13 cellular contexts compared by ENCODE assay signal in the genomic region with DNA sequence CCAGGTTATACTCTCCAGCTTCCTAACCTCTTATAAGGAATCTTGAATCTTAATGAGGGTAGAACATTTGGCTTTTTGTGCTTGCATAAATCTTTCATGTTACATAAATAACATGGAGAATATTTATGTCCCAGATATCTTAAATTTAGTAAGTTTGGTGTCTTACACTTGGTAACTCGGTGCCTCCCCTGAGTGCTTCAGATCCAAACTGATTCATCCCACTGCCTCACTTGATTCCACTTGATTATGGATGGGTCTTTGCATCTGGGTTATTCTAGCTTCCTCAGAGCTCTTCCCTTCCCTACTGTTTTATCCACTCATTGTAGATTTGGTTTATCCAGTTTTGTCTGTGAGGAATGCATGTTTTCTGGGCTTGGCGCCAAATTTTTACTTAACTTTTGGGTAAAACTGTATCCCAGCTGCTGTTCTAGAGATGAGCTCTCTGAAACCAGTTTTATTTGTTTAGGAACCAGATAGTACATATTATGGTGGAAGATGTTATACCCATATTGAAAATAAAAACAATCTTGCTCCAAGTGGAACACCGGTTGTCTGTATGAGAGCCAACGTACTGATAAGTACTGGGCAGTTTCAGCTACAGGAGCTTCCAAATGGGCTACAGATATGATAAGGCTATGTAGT. TPM values are rescaled to one million over a fixed set of nuclear protein-coding genes. Genes with fewer than 3 reads are reported as not detected.
DNase-seq lines count a peak whose midpoint lies in the region; ATAC-seq and TF ChIP-seq lines count a peak whose summit lies in the region.
"Had no signal": no experiment of that assay in that cellular context is flagged by ENCODE, and none has a peak within 500 bp of the region (broad histone marks: within the 10 kb centered on the region; RNA-seq: fewer than 3 reads in every experiment).

No MANE protein-coding gene starts in this region.

- ATAC-seq in upper lobe of right lung = no peak

- no peaks in the 10 kb centered on the region for H3K36me3 ChIP-seq in MG63
- H3K36me3 ChIP-seq in right atrium auricular region = peaks cover 7% of the 10 kb centered on the region
- peaks cover 20% of the 10 kb centered on the region for H3K36me3 ChIP-seq in upper lobe of right lung

- no peak overlapping the region for H3K4me3 ChIP-seq in MG63
- no peak overlapping the region for H3K4me3 ChIP-seq in right atrium auricular region
- no peak overlapping the region for H3K4me3 ChIP-seq in upper lobe of right lung
- H3K4me3 ChIP-seq: lung had no signal

- H3K27me3 ChIP-seq in MG63 = no peaks in the 10 kb centered on the region
- no peaks in the 10 kb centered on the region for H3K27me3 ChIP-seq in right atrium auricular region
- no peaks in the 10 kb centered on the region for H3K27me3 ChIP-seq in upper lobe of right lung

- H3K9me3 ChIP-seq in MG63 (no peaks in the 10 kb centered on the region), right atrium auricular region (no peaks in the 10 kb centered on the region), upper lobe of right lung (no peaks in the 10 kb centered on the region)

- TF ChIP-seq CTCF in right atrium auricular region (IDR thresholded peaks at IDR 0.05) (no peak), upper lobe of right lung (IDR thresholded peaks at IDR 0.05) (no peak)

- no peak overlapping the region for H3K27ac ChIP-seq in right atrium auricular region
- H3K27ac ChIP-seq in upper lobe of right lung = no peak overlapping the region
- H3K27ac ChIP-seq: C4-2B had no signal

- peaks cover 0 to 25% of the 10 kb centered on the region in 2 donors for H3K4me1 ChIP-seq in right atrium auricular region
- peaks cover 5% of the 10 kb centered on the region for H3K4me1 ChIP-seq in upper lobe of right lung

- peak; percentile 53 for DNase-seq in AG08395 (ENCODE audit: low spot score)
- DNase-seq in MG63 = peak; percentile 26
- DNase-seq in astrocyte of the hippocampus (ENCODE audit: low read depth, low spot score) = peak; percentile 57
- peak; percentile 60 for DNase-seq in right atrium auricular region (ENCODE audit: low spot score)
- no peak for DNase-seq in SK-N-DZ (ENCODE audit: low spot score)
- DNase-seq in NK-92 treated with Interleukin-12 subunit alpha and Interleukin-12 subunit beta, amount 100 ng/mL, for 24 hours (lab: John Stamatoyannopoulos, UW) = no peak
- no peak for DNase-seq in 8988T
- no peak for DNase-seq in upper lobe of right lung
- DNase-seq: activated naive CD4-positive, alpha-beta T cell treated with anti-CD3 and anti-CD28 coated beads, Interleukin-2, amount 50 U/mL, for 16 hours; NCI-H1436; SHP77 had no signal

- intact Hi-C loops in upper lobe of right lung (cut with DNase I) = no loop called here

RNA-seq across cellular contexts. Expression of gene RAD54L2, which starts 20.9 kb away (rescaled TPM):
- 5.3 and 5.9 TPM in 2 replicates for total RNA-seq in MG63 (2014; rRNA removed; shearing (Covaris generic); ENCODE audit: low replicate concordance)
- total RNA-seq in right atrium auricular region (10 to 100 TPM in 1 of 2 donors, 1 to 10 TPM in 1; 7.8 to 10.8 TPM), upper lobe of right lung (27.9 TPM)
- 5.5 TPM in 2 replicates for polyA plus RNA-seq in SK-N-DZ (2014; cell fraction: cytosol; rRNA removed)
- polyA plus RNA-seq in SK-N-DZ (2014; cell fraction: nucleus; rRNA removed) = 6.4 and 7.1 TPM in 2 replicates

RNA-seq across cellular contexts. Expression of gene DCAF1, which starts 59.6 kb away (rescaled TPM):
- 7.3 and 11.0 TPM in 2 replicates for total RNA-seq in MG63 (2014; rRNA removed; shearing (Covaris generic); ENCODE audit: low replicate concordance)
- 10 to 100 TPM; 10.8 to 15.6 TPM for total RNA-seq in right atrium auricular region
- polyA plus RNA-seq in SK-N-DZ (2014; cell fraction: cytosol; rRNA removed) = 13.0 and 13.6 TPM in 2 replicates
- polyA plus RNA-seq in SK-N-DZ (2014; cell fraction: nucleus; rRNA removed) = 17.3 and 29.6 TPM in 2 replicates
- 25.1 TPM for total RNA-seq in upper lobe of right lung

Comparison
In these comparisons a context has a peak if more than half of its experiments do, and no peak if none do; other contexts are left out.
1. DNase-seq: peak in AG08395 (single experiment), MG63 (single experiment), astrocyte of the hippocampus (single experiment) and right atrium auricular region (single experiment); none in SK-N-DZ (single experiment), NK-92 treated with Interleukin-12 subunit alpha and Interleukin-12 subunit beta, amount 100 ng/mL, for 24 hours (single experiment), 8988T (single experiment) and upper lobe of right lung (single experiment).